ENCODE assay signal across 1 cellular context in the genomic region with DNA sequence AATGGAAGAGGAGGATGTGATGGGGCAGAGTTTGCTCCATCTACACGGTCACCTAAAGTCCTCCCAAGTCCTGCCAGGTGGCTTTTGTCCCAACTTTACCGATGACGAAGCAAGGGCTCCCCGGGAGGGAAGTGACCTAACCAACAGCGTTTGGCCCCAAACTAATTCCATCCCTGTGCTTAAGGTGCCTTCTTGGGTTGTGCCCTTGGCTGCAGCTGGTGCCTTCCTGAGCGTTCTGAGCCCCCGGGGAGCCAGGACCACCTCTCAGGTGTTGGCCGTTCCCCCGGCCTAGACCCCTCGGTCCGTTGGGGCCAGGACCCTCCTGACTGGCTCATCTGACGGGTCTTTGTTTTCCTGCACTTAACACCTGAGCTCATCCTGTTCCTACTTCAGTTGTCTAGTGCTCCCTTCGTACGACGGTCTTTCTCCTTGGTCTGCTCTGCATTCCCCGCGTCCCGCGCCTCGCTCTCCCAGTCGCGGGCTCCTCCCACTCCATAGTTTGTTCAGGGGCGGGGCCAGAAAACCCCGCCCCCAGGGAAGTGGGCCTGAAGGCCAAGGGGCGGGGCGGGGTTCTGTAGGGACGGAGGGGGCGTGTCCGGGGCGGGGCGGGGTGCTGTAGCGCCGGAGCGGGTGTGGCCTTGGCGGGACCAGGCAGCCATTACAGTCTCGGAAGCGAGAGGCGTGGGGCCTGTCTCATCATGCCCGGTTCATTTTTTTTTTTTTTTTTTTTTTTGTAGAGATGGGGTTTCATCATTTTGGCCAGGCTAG.
TF ChIP-seq lines count a peak whose summit lies in the region.

No MANE protein-coding gene starts in this region.

TF ChIP-seq in HepG2, 621 proteins besides CTCF, POLR2A, EP300 and RAD21 (continued from another document and continues in another):
- no peak for TF ChIP-seq TAF15 (IDR thresholded peaks at IDR 0.05; ENCODE audit: low read depth, low read length, poor library complexity, severe bottlenecking)
- 0 out of 2 replicates have a peak, but pooled peaks have one; percentile 5 for TF ChIP-seq ZNF777 (CRISPR knock-in tag; IDR thresholded peaks at IDR 0.05)
- 0 out of 2 replicates have a peak, but pooled peaks have one; percentile 25 for TF ChIP-seq ZNF747 (CRISPR knock-in tag; IDR thresholded peaks at IDR 0.05; ENCODE audit: borderline replicate concordance)
- TF ChIP-seq SIN3B (IDR thresholded peaks at IDR 0.05; ENCODE audit: low read length) = no peak
- no peak for TF ChIP-seq RARG (CRISPR knock-in tag; IDR thresholded peaks at IDR 0.05; ENCODE audit: low read depth)
- no peak for TF ChIP-seq FOSL2 (CRISPR knock-in tag; IDR thresholded peaks at IDR 0.05)
- no peak; the same call in 1 of the 2 replicates for TF ChIP-seq MED1 (CRISPR knock-in tag; IDR thresholded peaks at IDR 0.05)
- TF ChIP-seq ZNF263 (CRISPR knock-in tag; IDR thresholded peaks at IDR 0.05) = peak; percentile 83
- TF ChIP-seq ZNF792 (CRISPR knock-in tag; IDR thresholded peaks at IDR 0.05) = no peak
- TF ChIP-seq, protein P1, sequence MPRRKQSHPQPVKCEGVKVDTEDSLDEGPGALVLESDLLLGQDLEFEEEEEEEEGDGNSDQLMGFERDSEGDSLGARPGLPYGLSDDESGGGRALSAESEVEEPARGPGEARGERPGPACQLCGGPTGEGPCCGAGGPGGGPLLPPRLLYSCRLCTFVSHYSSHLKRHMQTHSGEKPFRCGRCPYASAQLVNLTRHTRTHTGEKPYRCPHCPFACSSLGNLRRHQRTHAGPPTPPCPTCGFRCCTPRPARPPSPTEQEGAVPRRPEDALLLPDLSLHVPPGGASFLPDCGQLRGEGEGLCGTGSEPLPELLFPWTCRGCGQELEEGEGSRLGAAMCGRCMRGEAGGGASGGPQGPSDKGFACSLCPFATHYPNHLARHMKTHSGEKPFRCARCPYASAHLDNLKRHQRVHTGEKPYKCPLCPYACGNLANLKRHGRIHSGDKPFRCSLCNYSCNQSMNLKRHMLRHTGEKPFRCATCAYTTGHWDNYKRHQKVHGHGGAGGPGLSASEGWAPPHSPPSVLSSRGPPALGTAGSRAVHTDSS (CRISPR knock-in tag; conservative IDR thresholded peaks at IDR 0.05) = no peak
- TF ChIP-seq, protein P2, sequence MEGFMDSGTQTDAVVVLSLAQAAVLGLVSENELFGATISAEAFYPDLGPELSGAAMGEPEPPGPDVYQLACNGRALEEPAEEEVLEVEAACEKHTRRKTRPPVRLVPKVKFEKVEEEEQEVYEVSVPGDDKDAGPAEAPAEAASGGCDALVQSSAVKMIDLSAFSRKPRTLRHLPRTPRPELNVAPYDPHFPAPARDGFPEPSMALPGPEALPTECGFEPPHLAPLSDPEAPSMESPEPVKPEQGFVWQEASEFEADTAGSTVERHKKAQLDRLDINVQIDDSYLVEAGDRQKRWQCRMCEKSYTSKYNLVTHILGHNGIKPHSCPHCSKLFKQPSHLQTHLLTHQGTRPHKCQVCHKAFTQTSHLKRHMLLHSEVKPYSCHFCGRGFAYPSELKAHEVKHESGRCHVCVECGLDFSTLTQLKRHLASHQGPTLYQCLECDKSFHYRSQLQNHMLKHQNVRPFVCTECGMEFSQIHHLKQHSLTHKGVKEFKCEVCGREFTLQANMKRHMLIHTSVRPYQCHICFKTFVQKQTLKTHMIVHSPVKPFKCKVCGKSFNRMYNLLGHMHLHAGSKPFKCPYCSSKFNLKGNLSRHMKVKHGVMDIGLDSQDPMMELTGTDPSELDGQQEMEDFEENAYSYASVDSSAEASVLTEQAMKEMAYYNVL (CRISPR knock-in tag; IDR thresholded peaks at IDR 0.05; ENCODE audit: borderline replicate concordance) = 0 out of 2 replicates have a peak, but pooled peaks have one; percentile 21
- no peak for TF ChIP-seq TBL1XR1 (IDR thresholded peaks at IDR 0.05; ENCODE audit: borderline replicate concordance, low read length, partially characterized antibody)
- no peak for TF ChIP-seq ZFAT (CRISPR knock-in tag; conservative IDR thresholded peaks at IDR 0.05)
- no peak for TF ChIP-seq ZNF33B (CRISPR knock-in tag; IDR thresholded peaks at IDR 0.05)
- no peak for TF ChIP-seq MXD4 (CRISPR knock-in tag; IDR thresholded peaks at IDR 0.05)
- TF ChIP-seq SALL1 (CRISPR knock-in tag; IDR thresholded peaks at IDR 0.05) = 0 out of 2 replicates have a peak, but pooled peaks have one; percentile 17
- no peak for TF ChIP-seq IRF2 (CRISPR knock-in tag; IDR thresholded peaks at IDR 0.05)
- 0 out of 2 replicates have a peak, but pooled peaks have one; percentile 51 for TF ChIP-seq KDM5B (CRISPR knock-in tag; IDR thresholded peaks at IDR 0.05; ENCODE audit: borderline replicate concordance)
- no peak for TF ChIP-seq RAD51 (IDR thresholded peaks at IDR 0.05; ENCODE audit: borderline replicate concordance)
- TF ChIP-seq ZBTB42 (CRISPR knock-in tag; IDR thresholded peaks at IDR 0.05) = 0 out of 2 replicates have a peak, but pooled peaks have one; percentile 39
- TF ChIP-seq, protein P3, sequence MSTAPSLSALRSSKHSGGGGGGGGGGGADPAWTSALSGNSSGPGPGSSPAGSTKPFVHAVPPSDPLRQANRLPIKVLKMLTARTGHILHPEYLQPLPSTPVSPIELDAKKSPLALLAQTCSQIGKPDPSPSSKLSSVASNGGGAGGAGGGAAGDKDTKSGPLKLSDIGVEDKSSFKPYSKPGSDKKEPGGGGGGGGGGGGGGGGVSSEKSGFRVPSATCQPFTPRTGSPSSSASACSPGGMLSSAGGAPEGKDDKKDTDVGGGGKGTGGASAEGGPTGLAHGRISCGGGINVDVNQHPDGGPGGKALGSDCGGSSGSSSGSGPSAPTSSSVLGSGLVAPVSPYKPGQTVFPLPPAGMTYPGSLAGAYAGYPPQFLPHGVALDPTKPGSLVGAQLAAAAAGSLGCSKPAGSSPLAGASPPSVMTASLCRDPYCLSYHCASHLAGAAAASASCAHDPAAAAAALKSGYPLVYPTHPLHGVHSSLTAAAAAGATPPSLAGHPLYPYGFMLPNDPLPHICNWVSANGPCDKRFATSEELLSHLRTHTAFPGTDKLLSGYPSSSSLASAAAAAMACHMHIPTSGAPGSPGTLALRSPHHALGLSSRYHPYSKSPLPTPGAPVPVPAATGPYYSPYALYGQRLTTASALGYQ (CRISPR knock-in tag; IDR thresholded peaks at IDR 0.05) = no peak
- peak; percentile 50; the same call in 1 of the 2 replicates for TF ChIP-seq POLR2AphosphoS5 (IDR thresholded peaks at IDR 0.05; ENCODE audit: low read depth, low read length)
- TF ChIP-seq, protein P4, sequence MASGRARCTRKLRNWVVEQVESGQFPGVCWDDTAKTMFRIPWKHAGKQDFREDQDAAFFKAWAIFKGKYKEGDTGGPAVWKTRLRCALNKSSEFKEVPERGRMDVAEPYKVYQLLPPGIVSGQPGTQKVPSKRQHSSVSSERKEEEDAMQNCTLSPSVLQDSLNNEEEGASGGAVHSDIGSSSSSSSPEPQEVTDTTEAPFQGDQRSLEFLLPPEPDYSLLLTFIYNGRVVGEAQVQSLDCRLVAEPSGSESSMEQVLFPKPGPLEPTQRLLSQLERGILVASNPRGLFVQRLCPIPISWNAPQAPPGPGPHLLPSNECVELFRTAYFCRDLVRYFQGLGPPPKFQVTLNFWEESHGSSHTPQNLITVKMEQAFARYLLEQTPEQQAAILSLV (CRISPR knock-in tag; IDR thresholded peaks at IDR 0.05; ENCODE audit: borderline replicate concordance) = 0 out of 2 replicates have a peak, but pooled peaks have one; percentile 27
- TF ChIP-seq, protein P5, sequence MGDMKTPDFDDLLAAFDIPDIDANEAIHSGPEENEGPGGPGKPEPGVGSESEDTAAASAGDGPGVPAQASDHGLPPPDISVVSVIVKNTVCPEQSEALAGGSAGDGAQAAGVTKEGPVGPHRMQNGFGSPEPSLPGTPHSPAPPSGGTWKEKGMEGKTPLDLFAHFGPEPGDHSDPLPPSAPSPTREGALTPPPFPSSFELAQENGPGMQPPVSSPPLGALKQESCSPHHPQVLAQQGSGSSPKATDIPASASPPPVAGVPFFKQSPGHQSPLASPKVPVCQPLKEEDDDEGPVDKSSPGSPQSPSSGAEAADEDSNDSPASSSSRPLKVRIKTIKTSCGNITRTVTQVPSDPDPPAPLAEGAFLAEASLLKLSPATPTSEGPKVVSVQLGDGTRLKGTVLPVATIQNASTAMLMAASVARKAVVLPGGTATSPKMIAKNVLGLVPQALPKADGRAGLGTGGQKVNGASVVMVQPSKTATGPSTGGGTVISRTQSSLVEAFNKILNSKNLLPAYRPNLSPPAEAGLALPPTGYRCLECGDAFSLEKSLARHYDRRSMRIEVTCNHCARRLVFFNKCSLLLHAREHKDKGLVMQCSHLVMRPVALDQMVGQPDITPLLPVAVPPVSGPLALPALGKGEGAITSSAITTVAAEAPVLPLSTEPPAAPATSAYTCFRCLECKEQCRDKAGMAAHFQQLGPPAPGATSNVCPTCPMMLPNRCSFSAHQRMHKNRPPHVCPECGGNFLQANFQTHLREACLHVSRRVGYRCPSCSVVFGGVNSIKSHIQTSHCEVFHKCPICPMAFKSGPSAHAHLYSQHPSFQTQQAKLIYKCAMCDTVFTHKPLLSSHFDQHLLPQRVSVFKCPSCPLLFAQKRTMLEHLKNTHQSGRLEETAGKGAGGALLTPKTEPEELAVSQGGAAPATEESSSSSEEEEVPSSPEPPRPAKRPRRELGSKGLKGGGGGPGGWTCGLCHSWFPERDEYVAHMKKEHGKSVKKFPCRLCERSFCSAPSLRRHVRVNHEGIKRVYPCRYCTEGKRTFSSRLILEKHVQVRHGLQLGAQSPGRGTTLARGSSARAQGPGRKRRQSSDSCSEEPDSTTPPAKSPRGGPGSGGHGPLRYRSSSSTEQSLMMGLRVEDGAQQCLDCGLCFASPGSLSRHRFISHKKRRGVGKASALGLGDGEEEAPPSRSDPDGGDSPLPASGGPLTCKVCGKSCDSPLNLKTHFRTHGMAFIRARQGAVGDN (CRISPR knock-in tag; IDR thresholded peaks at IDR 0.05) = peak; percentile 75
- TF ChIP-seq, protein P6, sequence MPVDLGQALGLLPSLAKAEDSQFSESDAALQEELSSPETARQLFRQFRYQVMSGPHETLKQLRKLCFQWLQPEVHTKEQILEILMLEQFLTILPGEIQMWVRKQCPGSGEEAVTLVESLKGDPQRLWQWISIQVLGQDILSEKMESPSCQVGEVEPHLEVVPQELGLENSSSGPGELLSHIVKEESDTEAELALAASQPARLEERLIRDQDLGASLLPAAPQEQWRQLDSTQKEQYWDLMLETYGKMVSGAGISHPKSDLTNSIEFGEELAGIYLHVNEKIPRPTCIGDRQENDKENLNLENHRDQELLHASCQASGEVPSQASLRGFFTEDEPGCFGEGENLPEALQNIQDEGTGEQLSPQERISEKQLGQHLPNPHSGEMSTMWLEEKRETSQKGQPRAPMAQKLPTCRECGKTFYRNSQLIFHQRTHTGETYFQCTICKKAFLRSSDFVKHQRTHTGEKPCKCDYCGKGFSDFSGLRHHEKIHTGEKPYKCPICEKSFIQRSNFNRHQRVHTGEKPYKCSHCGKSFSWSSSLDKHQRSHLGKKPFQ (CRISPR knock-in tag; IDR thresholded peaks at IDR 0.05; ENCODE audit: insufficient replicate concordance) = no peak
- no peak for TF ChIP-seq SRSF9 (IDR thresholded peaks at IDR 0.05; ENCODE audit: borderline replicate concordance, insufficient read depth, low read depth, low read length, poor library complexity, severe bottlenecking)
- no peak for TF ChIP-seq RFX1 (IDR thresholded peaks at IDR 0.05)
- peak; percentile 49; the same call in 1 of the 2 replicates for TF ChIP-seq MAZ (IDR thresholded peaks at IDR 0.05; ENCODE audit: borderline replicate concordance, low read depth, low read length)
- TF ChIP-seq MAZ (CRISPR knock-in tag; IDR thresholded peaks at IDR 0.05; ENCODE audit: low read depth) = no peak
- peak; percentile 67; the same call in 1 of the 2 replicates for TF ChIP-seq SP4 (CRISPR knock-in tag; IDR thresholded peaks at IDR 0.05)
- TF ChIP-seq MAFG (CRISPR knock-in tag; IDR thresholded peaks at IDR 0.05) = no peak
- no peak for TF ChIP-seq ZNF616 (CRISPR knock-in tag; IDR thresholded peaks at IDR 0.05; ENCODE audit: low read depth)
- 0 out of 2 replicates have a peak, but pooled peaks have one; percentile 27 for TF ChIP-seq EED (CRISPR knock-in tag; IDR thresholded peaks at IDR 0.05)
- TF ChIP-seq RORA (CRISPR knock-in tag; IDR thresholded peaks at IDR 0.05) = no peak
- TF ChIP-seq ZNF782 (CRISPR knock-in tag; IDR thresholded peaks at IDR 0.05; ENCODE audit: borderline replicate concordance) = no peak
- no peak for TF ChIP-seq ZNF496 (CRISPR knock-in tag; IDR thresholded peaks at IDR 0.05; ENCODE audit: insufficient replicate concordance)
- TF ChIP-seq, protein P7, sequence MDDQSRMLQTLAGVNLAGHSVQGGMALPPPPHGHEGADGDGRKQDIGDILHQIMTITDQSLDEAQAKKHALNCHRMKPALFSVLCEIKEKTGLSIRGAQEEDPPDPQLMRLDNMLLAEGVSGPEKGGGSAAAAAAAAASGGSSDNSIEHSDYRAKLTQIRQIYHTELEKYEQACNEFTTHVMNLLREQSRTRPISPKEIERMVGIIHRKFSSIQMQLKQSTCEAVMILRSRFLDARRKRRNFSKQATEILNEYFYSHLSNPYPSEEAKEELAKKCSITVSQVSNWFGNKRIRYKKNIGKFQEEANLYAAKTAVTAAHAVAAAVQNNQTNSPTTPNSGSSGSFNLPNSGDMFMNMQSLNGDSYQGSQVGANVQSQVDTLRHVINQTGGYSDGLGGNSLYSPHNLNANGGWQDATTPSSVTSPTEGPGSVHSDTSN (CRISPR knock-in tag; IDR thresholded peaks at IDR 0.05; ENCODE audit: borderline replicate concordance) = no peak
- TF ChIP-seq, protein P8, sequence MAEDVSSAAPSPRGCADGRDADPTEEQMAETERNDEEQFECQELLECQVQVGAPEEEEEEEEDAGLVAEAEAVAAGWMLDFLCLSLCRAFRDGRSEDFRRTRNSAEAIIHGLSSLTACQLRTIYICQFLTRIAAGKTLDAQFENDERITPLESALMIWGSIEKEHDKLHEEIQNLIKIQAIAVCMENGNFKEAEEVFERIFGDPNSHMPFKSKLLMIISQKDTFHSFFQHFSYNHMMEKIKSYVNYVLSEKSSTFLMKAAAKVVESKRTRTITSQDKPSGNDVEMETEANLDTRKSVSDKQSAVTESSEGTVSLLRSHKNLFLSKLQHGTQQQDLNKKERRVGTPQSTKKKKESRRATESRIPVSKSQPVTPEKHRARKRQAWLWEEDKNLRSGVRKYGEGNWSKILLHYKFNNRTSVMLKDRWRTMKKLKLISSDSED (CRISPR knock-in tag; IDR thresholded peaks at IDR 0.05) = no peak
- TF ChIP-seq, protein P9, sequence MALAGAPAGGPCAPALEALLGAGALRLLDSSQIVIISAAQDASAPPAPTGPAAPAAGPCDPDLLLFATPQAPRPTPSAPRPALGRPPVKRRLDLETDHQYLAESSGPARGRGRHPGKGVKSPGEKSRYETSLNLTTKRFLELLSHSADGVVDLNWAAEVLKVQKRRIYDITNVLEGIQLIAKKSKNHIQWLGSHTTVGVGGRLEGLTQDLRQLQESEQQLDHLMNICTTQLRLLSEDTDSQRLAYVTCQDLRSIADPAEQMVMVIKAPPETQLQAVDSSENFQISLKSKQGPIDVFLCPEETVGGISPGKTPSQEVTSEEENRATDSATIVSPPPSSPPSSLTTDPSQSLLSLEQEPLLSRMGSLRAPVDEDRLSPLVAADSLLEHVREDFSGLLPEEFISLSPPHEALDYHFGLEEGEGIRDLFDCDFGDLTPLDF (CRISPR knock-in tag; IDR thresholded peaks at IDR 0.05) = no peak
- TF ChIP-seq FLYWCH1 (CRISPR knock-in tag; IDR thresholded peaks at IDR 0.05) = no peak
- TF ChIP-seq ZNF788 (CRISPR knock-in tag; IDR thresholded peaks at IDR 0.05; ENCODE audit: borderline replicate concordance) = peak; percentile 37; the same call in 1 of the 2 replicates
- TF ChIP-seq, protein P10, sequence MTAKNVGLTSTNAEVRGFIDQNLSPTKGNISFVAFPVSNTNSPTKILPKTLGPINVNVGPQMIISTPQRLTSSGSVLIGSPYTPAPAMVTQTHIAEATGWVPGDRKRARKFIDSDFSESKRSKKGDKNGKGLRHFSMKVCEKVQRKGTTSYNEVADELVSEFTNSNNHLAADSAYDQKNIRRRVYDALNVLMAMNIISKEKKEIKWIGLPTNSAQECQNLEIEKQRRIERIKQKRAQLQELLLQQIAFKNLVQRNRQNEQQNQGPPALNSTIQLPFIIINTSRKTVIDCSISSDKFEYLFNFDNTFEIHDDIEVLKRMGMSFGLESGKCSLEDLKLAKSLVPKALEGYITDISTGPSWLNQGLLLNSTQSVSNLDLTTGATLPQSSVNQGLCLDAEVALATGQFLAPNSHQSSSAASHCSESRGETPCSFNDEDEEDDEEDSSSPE (CRISPR knock-in tag; IDR thresholded peaks at IDR 0.05) = peak; percentile 48
